ENCODE assay signal across 1 cellular context in genomic region chr16:85145734-85146531, GRCh38.
TF ChIP-seq lines count a peak whose summit lies in the region.

No MANE protein-coding gene starts in this region.

TF ChIP-seq in WTC11, 78 proteins besides CTCF, POLR2A, EP300 and RAD21 (continued from another document):
- TF ChIP-seq STAT6 (CRISPR knock-in tag; conservative IDR thresholded peaks at IDR 0.05; ENCODE audit: low read depth) (no peak), HMGXB4 (CRISPR knock-in tag; IDR thresholded peaks at IDR 0.05) (no peak)
